1 cellular context compared by ENCODE assay signal in the genomic region with DNA sequence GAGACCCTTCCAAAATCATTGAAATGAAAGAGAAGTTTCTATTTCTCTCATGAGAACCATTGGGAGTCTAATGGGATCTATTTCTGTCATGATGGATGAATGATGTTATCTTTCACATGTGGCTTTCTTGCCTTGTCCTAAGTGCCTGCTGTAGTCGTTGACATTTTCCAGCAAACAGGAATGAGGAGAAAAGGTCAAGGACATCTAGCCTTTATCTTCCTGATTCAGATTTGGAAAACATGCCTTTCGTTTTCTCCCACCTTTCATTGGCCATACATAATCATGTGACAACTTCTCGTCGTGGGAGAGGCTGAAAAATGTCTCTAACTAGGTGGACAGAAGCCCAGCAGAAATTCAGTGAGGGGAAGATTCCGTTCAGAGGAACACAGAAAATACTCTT.
TF ChIP-seq lines count a peak whose summit lies in the region.

No MANE protein-coding gene starts in this region.

TF ChIP-seq in GM23338, 12 proteins besides CTCF, POLR2A, EP300 and RAD21 (continued from another document):
- TF ChIP-seq, protein P1, sequence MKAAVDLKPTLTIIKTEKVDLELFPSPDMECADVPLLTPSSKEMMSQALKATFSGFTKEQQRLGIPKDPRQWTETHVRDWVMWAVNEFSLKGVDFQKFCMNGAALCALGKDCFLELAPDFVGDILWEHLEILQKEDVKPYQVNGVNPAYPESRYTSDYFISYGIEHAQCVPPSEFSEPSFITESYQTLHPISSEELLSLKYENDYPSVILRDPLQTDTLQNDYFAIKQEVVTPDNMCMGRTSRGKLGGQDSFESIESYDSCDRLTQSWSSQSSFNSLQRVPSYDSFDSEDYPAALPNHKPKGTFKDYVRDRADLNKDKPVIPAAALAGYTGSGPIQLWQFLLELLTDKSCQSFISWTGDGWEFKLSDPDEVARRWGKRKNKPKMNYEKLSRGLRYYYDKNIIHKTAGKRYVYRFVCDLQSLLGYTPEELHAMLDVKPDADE (IDR thresholded peaks at IDR 0.05) = no peak
- TF ChIP-seq ZNF114 (CRISPR knock-in tag; IDR thresholded peaks at IDR 0.05) (no peak), JUNB (IDR thresholded peaks at IDR 0.05; ENCODE audit: unreplicated experiment) (no peak), ZNF331 (CRISPR knock-in tag; IDR thresholded peaks at IDR 0.05; ENCODE audit: low read depth) (no peak), NANOG (IDR thresholded peaks at IDR 0.05; ENCODE audit: borderline replicate concordance) (no peak), STAT1 (IDR thresholded peaks at IDR 0.05; ENCODE audit: unreplicated experiment) (no peak), CREB1 (CRISPR knock-in tag; IDR thresholded peaks at IDR 0.05; ENCODE audit: low read depth) (no peak), EZH2phosphoT487 (IDR thresholded peaks at IDR 0.05; ENCODE audit: unreplicated experiment) (no peak), EZH2 (IDR thresholded peaks at IDR 0.05; ENCODE audit: low read depth, unreplicated experiment) (no peak)
- TF ChIP-seq, protein P2, sequence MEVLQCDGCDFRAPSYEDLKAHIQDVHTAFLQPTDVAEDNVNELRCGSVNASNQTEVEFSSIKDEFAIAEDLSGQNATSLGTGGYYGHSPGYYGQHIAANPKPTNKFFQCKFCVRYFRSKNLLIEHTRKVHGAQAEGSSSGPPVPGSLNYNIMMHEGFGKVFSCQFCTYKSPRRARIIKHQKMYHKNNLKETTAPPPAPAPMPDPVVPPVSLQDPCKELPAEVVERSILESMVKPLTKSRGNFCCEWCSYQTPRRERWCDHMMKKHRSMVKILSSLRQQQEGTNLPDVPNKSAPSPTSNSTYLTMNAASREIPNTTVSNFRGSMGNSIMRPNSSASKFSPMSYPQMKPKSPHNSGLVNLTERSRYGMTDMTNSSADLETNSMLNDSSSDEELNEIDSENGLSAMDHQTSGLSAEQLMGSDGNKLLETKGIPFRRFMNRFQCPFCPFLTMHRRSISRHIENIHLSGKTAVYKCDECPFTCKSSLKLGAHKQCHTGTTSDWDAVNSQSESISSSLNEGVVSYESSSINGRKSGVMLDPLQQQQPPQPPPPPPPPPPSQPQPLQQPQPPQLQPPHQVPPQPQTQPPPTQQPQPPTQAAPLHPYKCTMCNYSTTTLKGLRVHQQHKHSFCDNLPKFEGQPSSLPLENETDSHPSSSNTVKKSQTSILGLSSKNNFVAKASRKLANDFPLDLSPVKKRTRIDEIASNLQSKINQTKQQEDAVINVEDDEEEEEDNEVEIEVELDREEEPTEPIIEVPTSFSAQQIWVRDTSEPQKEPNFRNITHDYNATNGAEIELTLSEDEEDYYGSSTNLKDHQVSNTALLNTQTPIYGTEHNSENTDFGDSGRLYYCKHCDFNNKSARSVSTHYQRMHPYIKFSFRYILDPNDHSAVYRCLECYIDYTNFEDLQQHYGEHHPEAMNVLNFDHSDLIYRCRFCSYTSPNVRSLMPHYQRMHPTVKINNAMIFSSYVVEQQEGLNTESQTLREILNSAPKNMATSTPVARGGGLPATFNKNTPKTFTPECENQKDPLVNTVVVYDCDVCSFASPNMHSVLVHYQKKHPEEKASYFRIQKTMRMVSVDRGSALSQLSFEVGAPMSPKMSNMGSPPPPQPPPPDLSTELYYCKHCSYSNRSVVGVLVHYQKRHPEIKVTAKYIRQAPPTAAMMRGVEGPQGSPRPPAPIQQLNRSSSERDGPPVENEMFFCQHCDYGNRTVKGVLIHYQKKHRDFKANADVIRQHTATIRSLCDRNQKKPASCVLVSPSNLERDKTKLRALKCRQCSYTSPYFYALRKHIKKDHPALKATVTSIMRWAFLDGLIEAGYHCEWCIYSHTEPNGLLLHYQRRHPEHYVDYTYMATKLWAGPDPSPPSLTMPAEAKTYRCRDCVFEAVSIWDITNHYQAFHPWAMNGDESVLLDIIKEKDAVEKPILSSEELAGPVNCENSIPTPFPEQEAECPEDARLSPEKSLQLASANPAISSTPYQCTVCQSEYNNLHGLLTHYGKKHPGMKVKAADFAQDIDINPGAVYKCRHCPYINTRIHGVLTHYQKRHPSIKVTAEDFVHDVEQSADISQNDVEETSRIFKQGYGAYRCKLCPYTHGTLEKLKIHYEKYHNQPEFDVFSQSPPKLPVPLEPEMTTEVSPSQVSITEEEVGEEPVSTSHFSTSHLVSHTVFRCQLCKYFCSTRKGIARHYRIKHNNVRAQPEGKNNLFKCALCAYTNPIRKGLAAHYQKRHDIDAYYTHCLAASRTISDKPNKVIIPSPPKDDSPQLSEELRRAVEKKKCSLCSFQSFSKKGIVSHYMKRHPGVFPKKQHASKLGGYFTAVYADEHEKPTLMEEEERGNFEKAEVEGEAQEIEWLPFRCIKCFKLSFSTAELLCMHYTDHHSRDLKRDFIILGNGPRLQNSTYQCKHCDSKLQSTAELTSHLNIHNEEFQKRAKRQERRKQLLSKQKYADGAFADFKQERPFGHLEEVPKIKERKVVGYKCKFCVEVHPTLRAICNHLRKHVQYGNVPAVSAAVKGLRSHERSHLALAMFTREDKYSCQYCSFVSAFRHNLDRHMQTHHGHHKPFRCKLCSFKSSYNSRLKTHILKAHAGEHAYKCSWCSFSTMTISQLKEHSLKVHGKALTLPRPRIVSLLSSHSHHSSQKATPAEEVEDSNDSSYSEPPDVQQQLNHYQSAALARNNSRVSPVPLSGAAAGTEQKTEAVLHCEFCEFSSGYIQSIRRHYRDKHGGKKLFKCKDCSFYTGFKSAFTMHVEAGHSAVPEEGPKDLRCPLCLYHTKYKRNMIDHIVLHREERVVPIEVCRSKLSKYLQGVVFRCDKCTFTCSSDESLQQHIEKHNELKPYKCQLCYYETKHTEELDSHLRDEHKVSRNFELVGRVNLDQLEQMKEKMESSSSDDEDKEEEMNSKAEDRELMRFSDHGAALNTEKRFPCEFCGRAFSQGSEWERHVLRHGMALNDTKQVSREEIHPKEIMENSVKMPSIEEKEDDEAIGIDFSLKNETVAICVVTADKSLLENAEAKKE (CRISPR knock-in tag; IDR thresholded peaks at IDR 0.05) = no peak
- TF ChIP-seq, protein P3, sequence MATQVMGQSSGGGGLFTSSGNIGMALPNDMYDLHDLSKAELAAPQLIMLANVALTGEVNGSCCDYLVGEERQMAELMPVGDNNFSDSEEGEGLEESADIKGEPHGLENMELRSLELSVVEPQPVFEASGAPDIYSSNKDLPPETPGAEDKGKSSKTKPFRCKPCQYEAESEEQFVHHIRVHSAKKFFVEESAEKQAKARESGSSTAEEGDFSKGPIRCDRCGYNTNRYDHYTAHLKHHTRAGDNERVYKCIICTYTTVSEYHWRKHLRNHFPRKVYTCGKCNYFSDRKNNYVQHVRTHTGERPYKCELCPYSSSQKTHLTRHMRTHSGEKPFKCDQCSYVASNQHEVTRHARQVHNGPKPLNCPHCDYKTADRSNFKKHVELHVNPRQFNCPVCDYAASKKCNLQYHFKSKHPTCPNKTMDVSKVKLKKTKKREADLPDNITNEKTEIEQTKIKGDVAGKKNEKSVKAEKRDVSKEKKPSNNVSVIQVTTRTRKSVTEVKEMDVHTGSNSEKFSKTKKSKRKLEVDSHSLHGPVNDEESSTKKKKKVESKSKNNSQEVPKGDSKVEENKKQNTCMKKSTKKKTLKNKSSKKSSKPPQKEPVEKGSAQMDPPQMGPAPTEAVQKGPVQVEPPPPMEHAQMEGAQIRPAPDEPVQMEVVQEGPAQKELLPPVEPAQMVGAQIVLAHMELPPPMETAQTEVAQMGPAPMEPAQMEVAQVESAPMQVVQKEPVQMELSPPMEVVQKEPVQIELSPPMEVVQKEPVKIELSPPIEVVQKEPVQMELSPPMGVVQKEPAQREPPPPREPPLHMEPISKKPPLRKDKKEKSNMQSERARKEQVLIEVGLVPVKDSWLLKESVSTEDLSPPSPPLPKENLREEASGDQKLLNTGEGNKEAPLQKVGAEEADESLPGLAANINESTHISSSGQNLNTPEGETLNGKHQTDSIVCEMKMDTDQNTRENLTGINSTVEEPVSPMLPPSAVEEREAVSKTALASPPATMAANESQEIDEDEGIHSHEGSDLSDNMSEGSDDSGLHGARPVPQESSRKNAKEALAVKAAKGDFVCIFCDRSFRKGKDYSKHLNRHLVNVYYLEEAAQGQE (IDR thresholded peaks at IDR 0.05; ENCODE audit: unreplicated experiment) = no peak
